8 cellular contexts compared by ENCODE assay signal in the genomic region with DNA sequence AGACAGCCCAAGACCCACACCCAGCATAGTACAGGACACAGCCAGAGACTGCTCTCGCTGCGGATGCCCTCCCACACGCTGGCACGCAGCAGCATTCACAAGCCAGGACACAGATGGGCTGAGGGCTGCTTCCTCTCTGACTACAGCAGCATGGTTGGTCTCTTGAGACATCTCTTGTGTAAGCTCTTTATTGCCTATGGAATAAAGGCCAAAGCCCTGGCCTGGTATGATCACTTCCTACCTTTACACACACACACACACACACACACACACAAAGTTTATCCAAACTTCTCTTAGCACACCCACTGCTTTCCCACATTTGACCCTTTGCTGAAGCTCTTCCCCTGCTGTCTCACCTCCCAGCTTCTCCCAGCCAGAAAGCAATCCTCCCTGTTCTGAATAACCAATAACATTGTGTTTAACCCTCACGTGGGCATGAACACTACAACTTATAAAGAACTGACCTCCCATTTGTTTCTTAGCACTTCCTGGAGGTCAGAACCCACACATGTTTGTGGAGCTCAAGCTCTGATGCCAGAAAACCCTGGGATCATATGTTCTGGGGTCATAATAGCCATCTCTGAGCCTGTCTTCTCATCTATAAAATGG. TPM values are rescaled to one million over a fixed set of nuclear protein-coding genes. Genes with fewer than 3 reads are reported as not detected.
DNase-seq lines count a peak whose midpoint lies in the region; ATAC-seq and TF ChIP-seq lines count a peak whose summit lies in the region.

No MANE protein-coding gene starts in this region.

- no peak overlapping the region for H3K18ac ChIP-seq in H9 (ENCODE audit: insufficient read length, low read depth, low read length)

- no peak overlapping the region for H3T11ph ChIP-seq in H9 (ENCODE audit: low read length)

- H2AFZ ChIP-seq in H9 (ENCODE audit: low read length): no peak overlapping the region
- H2AFZ ChIP-seq in PC-3 (ENCODE audit: low read length): no peak overlapping the region

- H3K23me2 ChIP-seq in H9 (ENCODE audit: insufficient read length, low read depth, low read length, poor library complexity, severe bottlenecking): peaks cover 6% of the 10 kb centered on the region

- peaks cover 7% of the 10 kb centered on the region for H3K27me3 Mint-ChIP-seq in H9 (ENCODE audit: low read depth)

- peak overlapping the region; percentile 71 for H3K4me2 ChIP-seq in BLaER1
- H3K4me2 ChIP-seq in H9 (ENCODE audit: insufficient read depth, insufficient read length, low read length): peak overlapping the region; percentile 30
- H3K4me2 ChIP-seq in PC-3 (ENCODE audit: low read length): no peak overlapping the region

- peak overlapping the region in 1 of 3 experiments; percentile 42; a peak in 2 of 7 replicates for H3K27ac Mint-ChIP-seq in H9

- H3K9me2 ChIP-seq in PC-3 (replicated peaks; ENCODE audit: low read length): no peaks in the 10 kb centered on the region

- H3K4me1 ChIP-seq in BLaER1 (peaks cover 65% of the 10 kb centered on the region), H9 (ENCODE audit: insufficient read depth, low read length) (no peaks in the 10 kb centered on the region; the same call in 1 of the 2 replicates), esophagus muscularis mucosa (peaks cover 31 to 53% (median 47%) of the 10 kb centered on the region in 4 donors), PC-3 (ENCODE audit: insufficient read depth, low read length) (peaks cover 12% of the 10 kb centered on the region; the same call in 1 of the 2 replicates)

- H3K4me3 ChIP-seq in BLaER1 (peak overlapping the region; percentile 89; the same call in 1 of the 2 replicates), esophagus muscularis mucosa (peak overlapping the region; percentile 75 to 98 (median 94)), PC-3 (ENCODE audit: low read length) (no peak overlapping the region)

- H2BK20ac ChIP-seq in H9 (ENCODE audit: low read depth, low read length, poor library complexity, severe bottlenecking): no peak overlapping the region

- BruUV-seq in PC-3 (replicated peaks; lab: Mats Ljungman, UMichigan): no TSS peak

- no peak overlapping the region for H2BK15ac ChIP-seq in H9 (ENCODE audit: low read depth, low read length)

- CTCF ChIA-PET in PC-3 (lab: Charles Lee): interaction anchor here (0.6 kb wide), 1 partner anchor 465 kb away, joined by 4 read pairs; no protein-coding TSS in a partner anchor

- peak overlapping the region; percentile 87 for H3K27ac ChIP-seq in BLaER1
- H3K27ac ChIP-seq in H9 (ENCODE audit: insufficient read length, low read depth, low read length): no peak overlapping the region
- H3K27ac ChIP-seq in esophagus muscularis mucosa (replicated peaks in 1 of 4): peak overlapping the region; percentile 91 to 98 (median 98)
- no peak overlapping the region for H3K27ac ChIP-seq in PC-3 (ENCODE audit: low read length)

- H3K27me3 ChIP-seq in BLaER1 (no peaks in the 10 kb centered on the region), H9 (ENCODE audit: insufficient read depth, low read length) (no peaks in the 10 kb centered on the region; the same call in 1 of the 2 replicates), esophagus muscularis mucosa (no peaks in the 10 kb centered on the region), PC-3 (ENCODE audit: low read length) (no peaks in the 10 kb centered on the region)

- peak overlapping the region in 1 of 2 experiments; percentile 98; a peak in 3 of 5 replicates for H3K4me3 Mint-ChIP-seq in H9

- H3K79me2 ChIP-seq in H9 (ENCODE audit: insufficient read depth, low read length) (peaks cover 20% of the 10 kb centered on the region; the same call in 1 of the 2 replicates), PC-3 (ENCODE audit: low read length) (peaks cover 35% of the 10 kb centered on the region)

- H2BK12ac ChIP-seq in H9 (ENCODE audit: insufficient read length, low read depth, low read length): no peak overlapping the region

- TF ChIP-seq POLR2A in esophagus muscularis mucosa (IDR thresholded peaks at IDR 0.05; ENCODE audit: low read depth): no peak

- H3K9ac ChIP-seq in BLaER1 (peak overlapping the region; percentile 90), H9 (ENCODE audit: extremely low read depth, insufficient read length, low read length) (no peak overlapping the region), PC-3 (ENCODE audit: low read length) (no peak overlapping the region)

- H4K20me1 ChIP-seq in BLaER1: peaks cover 32% of the 10 kb centered on the region
- no peaks in the 10 kb centered on the region for H4K20me1 ChIP-seq in H9 (ENCODE audit: control insufficient read depth, insufficient read depth, insufficient read length)
- H4K20me1 ChIP-seq in PC-3 (ENCODE audit: low read length): peaks cover 29% of the 10 kb centered on the region

- H3K36me3 Mint-ChIP-seq in H9 (ENCODE audit: insufficient read depth in 1 of 3, low read depth in 3 of 3): peaks cover 0 to 3% (median 2%) of the 10 kb centered on the region in 3 experiments; a peak in 3 of 7 replicates

- intact Hi-C loops in esophagus muscularis mucosa (cut with DNase I) (no loop called here), PC-3 (cut with micrococcal nuclease) (loop anchor here (5.0 kb wide), 1 partner anchor 68 kb away; no protein-coding TSS in a partner anchor)

- no peak overlapping the region for H2BK120ac ChIP-seq in H9 (ENCODE audit: low read depth, low read length, poor library complexity, severe bottlenecking)

- H4K8ac ChIP-seq in H9 (replicated peaks; ENCODE audit: insufficient read length, low read depth, low read length): no peak overlapping the region

- no peak overlapping the region for H4K91ac ChIP-seq in H9 (ENCODE audit: insufficient read length, low read depth, low read length)

- no peak for TF ChIP-seq EP300 in esophagus muscularis mucosa (IDR thresholded peaks at IDR 0.05)

- POLR2A ChIA-PET in PC-3 (lab: Charles Lee; ENCODE audit: unreplicated experiment): interaction anchor here (0.5 to 0.6 kb wide), 2 partner anchors 11 to 67 kb away, joined by 3 to 4 read pairs; no protein-coding TSS in a partner anchor

- no peaks in the 10 kb centered on the region for H3F3A ChIP-seq in PC-3 (ENCODE audit: low read length, unreplicated experiment)

- H2BK5ac ChIP-seq in H9 (ENCODE audit: insufficient read length, low read length): no peak overlapping the region

- no peak overlapping the region for H3K23ac ChIP-seq in H9 (ENCODE audit: insufficient read length, low read depth, low read length)

- no peak for ATAC-seq in PC-3

- H3K79me1 ChIP-seq in H9 (ENCODE audit: insufficient read depth, low read depth, low read length, poor library complexity, severe bottlenecking): peaks cover 2% of the 10 kb centered on the region

- no peak overlapping the region for H2AK5ac ChIP-seq in H9 (ENCODE audit: insufficient read length, low read length)

- WGBS in H9 (ENCODE audit: extremely low coverage, insufficient read length, low lambda C conversion rate): no CpG with 5 or more reads among the region's 5 CpGs
- 12% methylated on average over 5 of the region's 5 CpGs for WGBS in esophagus muscularis mucosa

- H3K14ac ChIP-seq in H9 (ENCODE audit: insufficient read depth, low read length): no peak overlapping the region

- H4K5ac ChIP-seq in H9 (ENCODE audit: insufficient read length, low read depth, low read length): no peak overlapping the region

- H3K4me1 Mint-ChIP-seq in H9: peaks cover 22 to 28% of the 10 kb centered on the region in 2 experiments

- H3K36me3 ChIP-seq in BLaER1 (no peaks in the 10 kb centered on the region), esophagus muscularis mucosa (no peaks in the 10 kb centered on the region), PC-3 (ENCODE audit: low read depth, low read length) (no peaks in the 10 kb centered on the region)

- H3K9me3 ChIP-seq in BLaER1: no peaks in the 10 kb centered on the region
- no peaks in the 10 kb centered on the region for H3K9me3 ChIP-seq in H9 (ENCODE audit: control insufficient read depth, low read depth, low read length)
- no peaks in the 10 kb centered on the region for H3K9me3 ChIP-seq in esophagus muscularis mucosa
- no peaks in the 10 kb centered on the region for H3K9me3 ChIP-seq in PC-3 (ENCODE audit: low read length)

- peak; percentile 45 for DNase-seq in H9
- DNase-seq in T1000 (lab: John Stamatoyannopoulos, UW): peak; percentile 56
- DNase-seq in esophagus muscularis mucosa (ENCODE audit: extremely low spot score): no peak
- DNase-seq in occipital lobe (lab: John Stamatoyannopoulos, UW): peak; percentile 57
- no peak for DNase-seq in PC-3
- no peak for DNase-seq in middle frontal gyrus (ENCODE audit: extremely low spot score, low spot score)
- no peak for DNase-seq in kidney tubule cell (ENCODE audit: low spot score)

- no peak overlapping the region for H3K4ac ChIP-seq in H9 (ENCODE audit: low read depth, low read length)

- H3K9me3 Mint-ChIP-seq in H9: 0 out of 5 replicates have a peak, but pooled peaks cover 0 to 2% of the 10 kb centered on the region in 2 experiments

- TF ChIP-seq CTCF in H9 (conservative IDR thresholded peaks at IDR 0.05) (no peak), esophagus muscularis mucosa (IDR thresholded peaks at IDR 0.05) (no peak), PC-3 (conservative IDR thresholded peaks at IDR 0.05; ENCODE audit: low read depth, low read length) (no peak)

- H3K56ac ChIP-seq in H9 (ENCODE audit: insufficient read length, low read depth, low read length): no peak overlapping the region

RNA-seq across cellular contexts. Expression of gene LUZP1, which starts 1.2 kb away (rescaled TPM):
- total RNA-seq in H9 (2021) (45.4 and 48.2 TPM in 2 replicates), esophagus muscularis mucosa (10 to 100 TPM; 23.4 to 34.4 (median 27.3) TPM), occipital lobe (5.5 TPM), PC-3 (2014; rRNA removed) (17.5 and 17.8 TPM in 2 replicates)

RNA-seq across cellular contexts. Expression of gene HTR1D, which starts 47.5 kb away (rescaled TPM):
- total RNA-seq in H9 (2021) (3.1 and 3.3 TPM in 2 replicates), esophagus muscularis mucosa (not detected), occipital lobe (not detected), PC-3 (2014; rRNA removed) (1.3 TPM in 2 replicates)

Comparison
In these comparisons a context has a peak if more than half of its experiments do, and no peak if none do; other contexts are left out.
1. H3K27ac ChIP-seq: peak in BLaER1 (single experiment) and esophagus muscularis mucosa (4 of 4); none in H9 (single experiment) and PC-3 (single experiment).
2. DNase-seq: peak in H9 (single experiment), T1000 (single experiment) and occipital lobe (single experiment); none in esophagus muscularis mucosa (single experiment), PC-3 (single experiment), middle frontal gyrus (single experiment) and kidney tubule cell (single experiment).